Comparison of ENCODE assay signal across 18 cellular contexts in genomic region chr15:77076325-77076915, GRCh38.
"Had no signal": no experiment of that assay in that cellular context is flagged by ENCODE, and none has a peak within 500 bp of the region (broad histone marks: within the 10 kb centered on the region; RNA-seq: fewer than 3 reads in every experiment).

No MANE protein-coding gene starts in this region.

- H3K27me3 Mint-ChIP-seq: activated naive CD4-positive, alpha-beta T cell treated with anti-CD3 and anti-CD28 coated beads, Interleukin-2, amount 50 U/mL, for 24 hours; central memory CD8-positive, alpha-beta T cell had no signal

- DNase-seq: activated CD4-positive, alpha-beta T cell treated with anti-CD3 and anti-CD28 coated beads, Interleukin-2, amount 50 U/mL, for 48 hours; activated gamma-delta T cell; colonic mucosa; endodermal cell; kidney glomerular epithelial cell; mesendoderm; posterior cingulate gyrus; retina; stimulated activated CD8-positive, alpha-beta memory T cell treated with anti-CD3 and anti-CD28 coated beads, Interleukin-4, amount 100 ng/mL, for 48 hours; stimulated activated naive CD4-positive, alpha-beta T cell treated with Interleukin-2 at 50 U/mL for 16 hours; SW 1271; T-helper 2 cell; transverse colon had no signal

- H3K9me3 ChIP-seq: colonic mucosa, transverse colon, vagina had no signal

- H3K27me3 ChIP-seq: colonic mucosa, transverse colon, vagina had no signal

- H3K36me3 Mint-ChIP-seq: activated naive CD4-positive, alpha-beta T cell treated with anti-CD3 and anti-CD28 coated beads, Interleukin-2, amount 50 U/mL, for 24 hours had no signal

- H3K4me3 ChIP-seq: colonic mucosa, transverse colon, vagina had no signal

- H3K36me3 ChIP-seq: colonic mucosa, transverse colon, vagina had no signal

- H3K27ac ChIP-seq: colonic mucosa, epithelial cell of prostate, transverse colon, vagina had no signal

- H3K27ac Mint-ChIP-seq: activated naive CD4-positive, alpha-beta T cell treated with anti-CD3 and anti-CD28 coated beads, Interleukin-2, amount 50 U/mL, for 24 hours; endodermal cell; nephron had no signal

- H3K4me1 ChIP-seq: colonic mucosa, vagina had no signal

- H3K9me3 Mint-ChIP-seq: activated naive CD4-positive, alpha-beta T cell treated with anti-CD3 and anti-CD28 coated beads, Interleukin-2, amount 50 U/mL, for 24 hours; central memory CD8-positive, alpha-beta T cell; nephron had no signal

- H3K4me3 Mint-ChIP-seq: activated naive CD4-positive, alpha-beta T cell treated with anti-CD3 and anti-CD28 coated beads, Interleukin-2, amount 50 U/mL, for 24 hours; central memory CD8-positive, alpha-beta T cell; endodermal cell; nephron had no signal
